ENCODE assay signal across 19 cellular contexts in genomic region chr12:88313554-88313953, GRCh38.
A peak's percentile ranks its signal among the peaks of the same experiment; 100 is the strongest.
DNase-seq lines count a peak whose midpoint lies in the region; ATAC-seq and TF ChIP-seq lines count a peak whose summit lies in the region.
"Had no signal": no experiment of that assay in that cellular context is flagged by ENCODE, and none has a peak within 500 bp of the region (broad histone marks: within the 10 kb centered on the region; RNA-seq: fewer than 3 reads in every experiment).

No MANE protein-coding gene starts in this region.

- ATAC-seq in GM18499 (IDR thresholded peaks at IDR 0.05; ENCODE audit: insufficient read depth, unreplicated experiment) = peak; percentile 69
- ATAC-seq in GM18868 (IDR thresholded peaks at IDR 0.05; ENCODE audit: unreplicated experiment) = peak; percentile 71
- peak; percentile 67 for ATAC-seq in GM21786 (IDR thresholded peaks at IDR 0.05; ENCODE audit: unreplicated experiment)
- peak; percentile 50 for ATAC-seq in HG03175 (IDR thresholded peaks at IDR 0.05; ENCODE audit: unreplicated experiment)
- ATAC-seq: A549; CD8-positive, alpha-beta T cell; GM23338 had no signal

- no peak for TF ChIP-seq CTCF in GM10266 (IDR thresholded peaks at IDR 0.05; ENCODE audit: control insufficient read depth, insufficient read depth, low read depth, missing control alignments)

- DNase-seq in GM10266 (ENCODE audit: extremely low spot score) (no peak), NCI-H510A treated with DMSO at 0.1 percent for 48 hours (lab: John Stamatoyannopoulos, UW) (no peak), HCEC 1CT (no peak), DMS153 treated with DMSO at 0.1 percent for 48 hours (lab: John Stamatoyannopoulos, UW; ENCODE audit: unreplicated experiment) (no peak)
- DNase-seq: CD8-positive, alpha-beta T cell; MM.1S; NCI-H1092; NCI-H146; NCI-H2081 treated with DMSO at 0.1 percent for 48 hours; NCI-H774; PC-9; SIG-M5; T1000 had no signal
